In genomic region chrX:43008356-43008755, GRCh38 we compare ENCODE assay signal across 1 cellular context.
TF ChIP-seq lines count a peak whose summit lies in the region.

No MANE protein-coding gene starts in this region.

TF ChIP-seq in WTC11, 78 proteins besides CTCF, POLR2A, EP300 and RAD21 (continued from another document):
- no peak for TF ChIP-seq HMGXB4 (CRISPR knock-in tag; IDR thresholded peaks at IDR 0.05)
TF ChIP-seq in WTC11: peak in this region for 1.
